ENCODE assay signal across 22 cellular contexts in the genomic region with DNA sequence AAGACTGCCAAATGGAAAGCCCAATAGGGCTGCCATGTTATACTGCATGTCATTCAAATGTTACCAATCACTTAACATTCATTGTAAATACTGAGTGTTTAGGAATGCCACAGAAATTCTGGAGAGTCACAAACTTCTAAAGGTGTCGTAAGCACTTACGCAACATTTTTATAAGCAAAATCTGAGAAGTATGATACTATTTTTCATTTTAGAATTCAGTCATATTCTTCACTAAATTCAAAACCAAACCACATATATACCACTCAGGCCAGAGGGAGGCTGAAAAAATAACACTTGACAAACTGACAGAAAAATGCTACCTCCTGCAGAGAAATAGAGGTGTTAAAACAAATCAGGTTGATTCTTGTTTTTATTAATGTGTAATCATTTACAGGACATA.
DNase-seq lines count a peak whose midpoint lies in the region; ATAC-seq and TF ChIP-seq lines count a peak whose summit lies in the region.
"Had no signal": no experiment of that assay in that cellular context is flagged by ENCODE, and none has a peak within 500 bp of the region (broad histone marks: within the 10 kb centered on the region; RNA-seq: fewer than 3 reads in every experiment).

No MANE protein-coding gene starts in this region.

- H3K27ac ChIP-seq in colonic mucosa = no peak overlapping the region
- H3K27ac ChIP-seq: A549; BLaER1 treated with 17β-estradiol and CSF1 and Interleukin-3, amounts not matched to agents 10 nM and 100 nM had no signal

- in situ Hi-C loops in Caki2 (cut with HindIII; ENCODE audit: low pct_unique_long_range_greater_than_20kb, low sequenced_read_pairs) = no loop called here

- no peaks in the 10 kb centered on the region for H3K27me3 Mint-ChIP-seq in natural killer cell (ENCODE audit: low read depth in 2 of 2)

- DNase-seq in Caki2 (ENCODE audit: low read depth) = peak; percentile 34
- peak; percentile 26 for DNase-seq in adipocyte (ENCODE audit: low read depth)
- peak; percentile 15 for DNase-seq in fibroblast of gingiva (ENCODE audit: low read depth)
- DNase-seq in natural killer cell = no peak
- DNase-seq in NCI-H748 treated with DMSO at 0.1 percent for 48 hours (lab: John Stamatoyannopoulos, UW) = no peak
- DNase-seq in colonic mucosa = no peak
- DNase-seq in NCI-H2227 treated with DMSO at 0.1 percent for 48 hours (lab: John Stamatoyannopoulos, UW) = no peak
- DNase-seq: CD8-positive, alpha-beta T cell; DMS53; EL; MM.1S; NCI-H1092 treated with DMSO at 0.1 percent for 48 hours; NCI-H2081; NCI-H510A treated with DMSO at 0.1 percent for 48 hours; SHP77; SK-N-SH had no signal

- H3K4me3 ChIP-seq in adipocyte (ENCODE audit: low read length) (no peak overlapping the region), colonic mucosa (no peak overlapping the region)
- H3K4me3 ChIP-seq: A549; BLaER1 treated with 17β-estradiol and CSF1 and Interleukin-3, amounts not matched to agents 10 nM and 100 nM; GM12878; GM23338 had no signal

- H3K4me3 Mint-ChIP-seq in natural killer cell = peak overlapping the region; percentile 4
- H3K4me3 Mint-ChIP-seq: CD8-positive, alpha-beta T cell; GM23338 had no signal

- TF ChIP-seq CTCF in natural killer cell (IDR thresholded peaks at IDR 0.05) (no peak), colonic mucosa (IDR thresholded peaks at IDR 0.05) (no peak)

- peaks cover 21% of the 10 kb centered on the region for H3K4me1 ChIP-seq in adipocyte (ENCODE audit: control insufficient read depth, insufficient read depth, low read length)
- H3K4me1 ChIP-seq in colonic mucosa = no peaks in the 10 kb centered on the region
- H3K4me1 ChIP-seq: BLaER1 treated with 17β-estradiol and CSF1 and Interleukin-3, amounts not matched to agents 10 nM and 100 nM had no signal

- H3K27me3 ChIP-seq in adipocyte (replicated peaks; ENCODE audit: control insufficient read depth, insufficient read depth, low read length) (no peaks in the 10 kb centered on the region), colonic mucosa (no peaks in the 10 kb centered on the region)
- H3K27me3 ChIP-seq: BLaER1 treated with 17β-estradiol and CSF1 and Interleukin-3, amounts not matched to agents 10 nM and 100 nM had no signal

- peaks cover 36 to 44% of the 10 kb centered on the region in 2 donors for H3K4me1 Mint-ChIP-seq in natural killer cell

- intact Hi-C loops in natural killer cell (cut with micrococcal nuclease) = no loop called here
- intact Hi-C loops in colonic mucosa (cut with DNase I) = no loop called here

- ATAC-seq in natural killer cell (peak; percentile 52 to 74 (median 61)), HG02870 (IDR thresholded peaks at IDR 0.05; ENCODE audit: unreplicated experiment) (no peak)
- ATAC-seq: A549; CD8-positive, alpha-beta T cell; GM12878; GM23338; HCT116 had no signal

- H3K36me3 Mint-ChIP-seq in natural killer cell = no peaks in the 10 kb centered on the region
- H3K36me3 Mint-ChIP-seq: CD8-positive, alpha-beta T cell had no signal

- peak overlapping the region; percentile 39 to 41 for H3K27ac Mint-ChIP-seq in natural killer cell
- H3K27ac Mint-ChIP-seq: CD8-positive, alpha-beta T cell; GM23338 had no signal

- H3K36me3 ChIP-seq in adipocyte (ENCODE audit: control insufficient read depth, insufficient read depth, low read length, severe bottlenecking) (no peaks in the 10 kb centered on the region), colonic mucosa (no peaks in the 10 kb centered on the region)
- H3K36me3 ChIP-seq: BLaER1 treated with 17β-estradiol and CSF1 and Interleukin-3, amounts not matched to agents 10 nM and 100 nM had no signal

- H3K9me3 ChIP-seq in adipocyte (ENCODE audit: control insufficient read depth, low read length) = no peaks in the 10 kb centered on the region
- H3K9me3 ChIP-seq in colonic mucosa = no peaks in the 10 kb centered on the region
- H3K9me3 ChIP-seq: A549; BLaER1 treated with 17β-estradiol and CSF1 and Interleukin-3, amounts not matched to agents 10 nM and 100 nM; SK-N-SH had no signal

- no peaks in the 10 kb centered on the region for H3K9me3 Mint-ChIP-seq in natural killer cell
- H3K9me3 Mint-ChIP-seq: CD8-positive, alpha-beta T cell; GM23338 had no signal

- no peak overlapping the region for H3K9ac ChIP-seq in adipocyte (ENCODE audit: low read length)
- no peak overlapping the region for H3K9ac ChIP-seq in colonic mucosa (ENCODE audit: low read depth in 2 of 2, low read length in 2 of 2)
- H3K9ac ChIP-seq: BLaER1 treated with 17β-estradiol and CSF1 and Interleukin-3, amounts not matched to agents 10 nM and 100 nM; SK-N-SH had no signal

Comparison
In these comparisons a context has a peak if more than half of its experiments do, and no peak if none do; other contexts are left out.
1. DNase-seq: peak in Caki2 (single experiment), adipocyte (single experiment) and fibroblast of gingiva (single experiment); none in natural killer cell (single experiment), NCI-H748 treated with DMSO at 0.1 percent for 48 hours (single experiment), colonic mucosa (single experiment) and NCI-H2227 treated with DMSO at 0.1 percent for 48 hours (single experiment).